ENCODE assay signal across 20 cellular contexts in the genomic region with DNA sequence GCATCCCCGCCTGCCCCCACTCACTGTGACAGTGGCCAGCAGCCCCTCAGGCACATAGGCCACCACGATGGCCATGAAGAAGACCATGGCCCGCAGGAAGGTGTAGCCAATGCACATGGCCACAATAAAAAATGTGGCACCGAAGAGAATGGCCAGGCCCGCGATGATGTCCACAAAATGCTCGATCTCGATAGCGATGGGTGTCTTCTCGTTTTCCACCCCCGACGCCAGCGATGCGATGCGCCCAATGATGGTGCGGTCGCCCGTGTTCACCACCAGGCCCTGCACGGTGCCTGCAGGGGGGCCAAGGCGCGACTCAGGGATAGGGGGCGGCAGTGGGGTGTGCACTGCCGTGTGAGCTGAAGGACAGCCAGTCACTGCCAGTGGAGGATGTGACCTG. TPM values are rescaled to one million over a fixed set of nuclear protein-coding genes. Genes with fewer than 3 reads are reported as not detected.
DNase-seq lines count a peak whose midpoint lies in the region; ATAC-seq, FAIRE-seq and TF ChIP-seq lines count a peak whose summit lies in the region.
"Had no signal": no experiment of that assay in that cellular context is flagged by ENCODE, and none has a peak within 500 bp of the region (broad histone marks: within the 10 kb centered on the region; RNA-seq: fewer than 3 reads in every experiment).

No MANE protein-coding gene starts in this region.

- TF ChIP-seq CTCF in left ventricle myocardium inferior (IDR thresholded peaks at IDR 0.05; ENCODE audit: borderline replicate concordance) = no peak
- no peak for TF ChIP-seq CTCF in RWPE2 (IDR thresholded peaks at IDR 0.05; ENCODE audit: poor library complexity, severe bottlenecking)
- no peak for TF ChIP-seq CTCF in kidney (IDR thresholded peaks at IDR 0.05; ENCODE audit: borderline replicate concordance, extremely low read depth, insufficient read depth)
- TF ChIP-seq CTCF in spleen (IDR thresholded peaks at IDR 0.05 in 8 of 11, conservative IDR thresholded peaks at IDR 0.05 in 3 of 11) = no peak

- H3K27me3 ChIP-seq in left ventricle myocardium inferior (ENCODE audit: low read depth) (peaks cover 98% of the 10 kb centered on the region), RWPE2 (ENCODE audit: insufficient read depth, poor library complexity, severe bottlenecking) (peaks cover 8% of the 10 kb centered on the region), spleen (replicated peaks in 1 of 7) (peaks cover 0 to 84% (median 33%) of the 10 kb centered on the region in 7 donors)

- 86 to 92% (median 89%) methylated on average over 23 of the region's 23 CpGs for WGBS in spleen, 5 donors

- no peak for TF ChIP-seq POLR2A in spleen (IDR thresholded peaks at IDR 0.05)

- H3K4me1 ChIP-seq in left ventricle myocardium inferior (peaks cover 13% of the 10 kb centered on the region), RWPE2 (ENCODE audit: insufficient read depth, poor library complexity, severe bottlenecking) (no peaks in the 10 kb centered on the region), kidney (ENCODE audit: control insufficient read depth in 1 of 2, insufficient read depth in 1 of 2, low read depth in 1 of 2, low read length in 2 of 2) (peaks cover 0 to 2% of the 10 kb centered on the region in 2 donors), spleen (peaks cover 5 to 23% (median 16%) of the 10 kb centered on the region in 6 donors)
- H3K4me1 ChIP-seq: HAP-1 had no signal

- DNase-seq in Right ventricle myocardium superior (peak; percentile 14), left ventricle myocardium inferior (no peak), RWPE2 (ENCODE audit: low spot score) (peak; percentile 52), kidney (peak; percentile 60), spleen (peak; percentile 33), NCI-H2081 (lab: John Stamatoyannopoulos, UW) (no peak), T-helper 9 cell (no peak)
- DNase-seq: 8988T; AML-193; CD4-positive, alpha-beta memory T cell; DMS79; EL; HFFc6 had no signal

- ATAC-seq in Right ventricle myocardium superior (ENCODE audit: poor library complexity) (no peak), RWPE2 (ENCODE audit: low read depth) (no peak), GM21619 (IDR thresholded peaks at IDR 0.05; ENCODE audit: unreplicated experiment) (no peak)

- H3K4me3 ChIP-seq in left ventricle myocardium inferior = no peak overlapping the region
- no peak overlapping the region for H3K4me3 ChIP-seq in RWPE2 (ENCODE audit: severe bottlenecking)
- H3K4me3 ChIP-seq in kidney (ENCODE audit: low read length in 2 of 2) = no peak overlapping the region
- no peak overlapping the region for H3K4me3 ChIP-seq in spleen
- H3K4me3 ChIP-seq: HAP-1 had no signal

- no peak overlapping the region for H3K9ac ChIP-seq in kidney (ENCODE audit: low read length in 2 of 2)

- no peaks in the 10 kb centered on the region for H3K9me3 ChIP-seq in left ventricle myocardium inferior (replicated peaks)
- H3K9me3 ChIP-seq in RWPE2 (ENCODE audit: severe bottlenecking) = no peaks in the 10 kb centered on the region
- no peaks in the 10 kb centered on the region for H3K9me3 ChIP-seq in kidney (ENCODE audit: control insufficient read depth in 1 of 2, low read length in 2 of 2)
- no peaks in the 10 kb centered on the region for H3K9me3 ChIP-seq in spleen
- H3K9me3 ChIP-seq: HAP-1 had no signal

- intact Hi-C loops in Right ventricle myocardium superior (cut with DNase I) = no loop called here
- intact Hi-C loops in left ventricle myocardium inferior (cut with micrococcal nuclease) = no loop called here
- intact Hi-C loops in kidney (cut with DNase I) = no loop called here
- intact Hi-C loops in spleen (cut with DNase I; ENCODE audit: low total_unique reads) = loop anchor here (10.0 kb wide), 1 partner anchor 155 kb away; a partner anchor contains a TSS

- no peak overlapping the region for H3K27ac ChIP-seq in left ventricle myocardium inferior (replicated peaks)
- H3K27ac ChIP-seq in RWPE2 (ENCODE audit: poor library complexity, severe bottlenecking) = no peak overlapping the region
- H3K27ac ChIP-seq in kidney (ENCODE audit: low read depth in 2 of 2, low read length in 2 of 2) = no peak overlapping the region
- no peak overlapping the region for H3K27ac ChIP-seq in spleen
- H3K27ac ChIP-seq: C4-2B had no signal

- H3K36me3 ChIP-seq in left ventricle myocardium inferior = no peaks in the 10 kb centered on the region
- H3K36me3 ChIP-seq in RWPE2 (ENCODE audit: low read depth) = no peaks in the 10 kb centered on the region
- H3K36me3 ChIP-seq in kidney (ENCODE audit: control insufficient read depth in 1 of 2, insufficient read depth in 2 of 2, low read length in 2 of 2) = no peaks in the 10 kb centered on the region
- no peaks in the 10 kb centered on the region for H3K36me3 ChIP-seq in spleen
- H3K36me3 ChIP-seq: HAP-1 had no signal

- no peak for FAIRE-seq in kidney (lab: Jason Lieb, UNC)
- FAIRE-seq: G401.6, GM12892, H1 had no signal

RNA-seq across cellular contexts. Expression of a gene that starts 3.7 kb away (rescaled TPM):
- total RNA-seq in Right ventricle myocardium superior = not detected
- not detected for total RNA-seq in left ventricle myocardium inferior
- total RNA-seq in kidney = not detected
- not detected for polyA plus RNA-seq in kidney (ENCODE audit: insufficient read depth, low read depth, low replicate concordance)
- not detected for total RNA-seq in spleen
- polyA plus RNA-seq in spleen = not detected
- total RNA-seq: CD4-positive, alpha-beta memory T cell; HFFc6; HT-29 had no signal
- polyA plus RNA-seq: CD4-positive, alpha-beta memory T cell had no signal

RNA-seq across cellular contexts. Expression of a gene that starts 14.4 kb away (rescaled TPM):
- 75.7 TPM for total RNA-seq in Right ventricle myocardium superior
- 84.3 TPM for total RNA-seq in left ventricle myocardium inferior
- 76.9 TPM for total RNA-seq in kidney
- polyA plus RNA-seq in kidney (ENCODE audit: insufficient read depth, low read depth, low replicate concordance) = 233 TPM
- total RNA-seq in spleen = 10 to 100 TPM; 47.6 to 67.7 (median 50.4) TPM
- 10 to 100 TPM; 57.9 to 88.7 (median 78.7) TPM for polyA plus RNA-seq in spleen

RNA-seq across cellular contexts. Expression of a gene that starts 26.2 kb away (rescaled TPM):
- total RNA-seq in Right ventricle myocardium superior (not detected), left ventricle myocardium inferior (not detected), kidney (not detected), spleen (not detected)
- polyA plus RNA-seq in kidney (ENCODE audit: insufficient read depth, low read depth, low replicate concordance) (not detected), spleen (not detected)
- total RNA-seq: CD4-positive, alpha-beta memory T cell; H1; HFFc6; HT-29 had no signal
- polyA plus RNA-seq: CD4-positive, alpha-beta memory T cell; H1 had no signal

RNA-seq across cellular contexts. Expression of a gene that starts 26.5 kb away (rescaled TPM):
- total RNA-seq in Right ventricle myocardium superior (not detected), left ventricle myocardium inferior (not detected), kidney (not detected), spleen (under 1 TPM in 1 of 7 donors, not detected in 6; 0.17 TPM)
- polyA plus RNA-seq in kidney (ENCODE audit: insufficient read depth, low read depth, low replicate concordance) (not detected), spleen (under 1 TPM in 2 of 3 donors, not detected in 1; 0.13 to 0.14 TPM)
- total RNA-seq: CD4-positive, alpha-beta memory T cell; H1; HFFc6; HT-29 had no signal
- polyA plus RNA-seq: CD4-positive, alpha-beta memory T cell had no signal

RNA-seq across cellular contexts. Expression of a gene that starts 31.7 kb away (rescaled TPM):
- total RNA-seq in Right ventricle myocardium superior (not detected), left ventricle myocardium inferior (not detected), kidney (not detected), spleen (not detected)
- polyA plus RNA-seq in kidney (ENCODE audit: insufficient read depth, low read depth, low replicate concordance) (not detected), spleen (under 1 TPM; 0.05 to 0.33 (median 0.19) TPM)
- total RNA-seq: CD4-positive, alpha-beta memory T cell; H1; HT-29 had no signal
- polyA plus RNA-seq: CD4-positive, alpha-beta memory T cell; H1 had no signal

Comparison
In these comparisons a context has a peak if more than half of its experiments do, and no peak if none do; other contexts are left out.
1. DNase-seq: peak in Right ventricle myocardium superior (single experiment), RWPE2 (single experiment), kidney (single experiment) and spleen (single experiment); none in left ventricle myocardium inferior (single experiment), NCI-H2081 (0 of 2) and T-helper 9 cell (single experiment).